30 cellular contexts compared by ENCODE assay signal in the genomic region with DNA sequence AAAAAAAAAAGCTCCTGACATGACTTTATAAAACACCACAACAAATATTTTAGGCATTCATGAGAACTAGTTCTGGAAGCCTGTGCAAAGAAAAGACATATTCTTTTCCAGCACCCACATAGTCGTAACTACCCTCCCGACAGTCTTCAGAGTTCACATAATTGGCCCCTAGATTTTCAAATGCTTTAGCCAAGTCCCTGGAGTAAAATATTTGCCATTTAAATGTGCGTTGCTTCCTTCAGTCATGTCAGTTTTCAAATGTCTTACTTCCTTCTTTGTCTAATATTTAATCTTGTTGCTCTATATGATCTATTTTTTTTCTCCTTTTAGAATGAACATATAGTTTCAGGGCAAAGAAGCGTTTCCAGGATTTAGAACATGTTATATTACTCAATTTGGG.
"Had no signal": no experiment of that assay in that cellular context is flagged by ENCODE, and none has a peak within 500 bp of the region (broad histone marks: within the 10 kb centered on the region; RNA-seq: fewer than 3 reads in every experiment).

No MANE protein-coding gene starts in this region.

- H3K4me3 Mint-ChIP-seq: activated CD4-positive, alpha-beta T cell treated with anti-CD3 and anti-CD28 coated beads, Interleukin-2, amount 10 ng/mL, durations not matched to agents 7 days and 5 days; activated CD8-positive, alpha-beta memory T cell treated with anti-CD3 and anti-CD28 coated beads, Interleukin-2, amount 10 ng/mL, durations not matched to agents 7 days and 5 days; activated CD8-positive, alpha-beta T cell treated with anti-CD3 and anti-CD28 coated beads, Interleukin-2, amount 10 ng/mL, durations not matched to agents 7 days and 5 days; activated T-cell treated with anti-CD3 and anti-CD28 coated beads, Interleukin-2, amount 50 U/mL, for 72 hours; central memory CD8-positive, alpha-beta T cell; stimulated activated effector memory CD8-positive, alpha-beta T cell treated with anti-CD3 and anti-CD28 coated beads, Interleukin-12 subunit alpha, Interleukin-12 subunit beta, amount 100 ng/mL, for 72 hours; T-helper 1 cell treated with Interleukin-12 subunit alpha and Interleukin-12 subunit beta and Interleukin-4 antibody, amounts not matched to agents 30 μg/mL and 1 μg/mL, for 36 hours had no signal

- H3K9me3 Mint-ChIP-seq: central memory CD8-positive, alpha-beta T cell; stimulated activated effector memory CD8-positive, alpha-beta T cell treated with anti-CD3 and anti-CD28 coated beads, Interleukin-12 subunit alpha, Interleukin-12 subunit beta, amount 100 ng/mL, for 72 hours had no signal

- H3K4me3 ChIP-seq: gastrocnemius medialis, ovary, prostate gland, skin epidermis, stomach, thyroid gland, upper lobe of left lung, vagina had no signal

- H3K27me3 Mint-ChIP-seq: activated CD8-positive, alpha-beta memory T cell treated with anti-CD3 and anti-CD28 coated beads, Interleukin-2, amount 10 ng/mL, durations not matched to agents 7 days and 5 days; central memory CD8-positive, alpha-beta T cell had no signal

- DNase-seq: activated CD4-positive, alpha-beta T cell treated with anti-CD3 and anti-CD28 coated beads for 1 hour; activated CD4-positive, alpha-beta T cell treated with anti-CD3 and anti-CD28 coated beads, Interleukin-2, amount 10 ng/mL, durations not matched to agents 7 days and 5 days; activated CD8-positive, alpha-beta memory T cell treated with anti-CD3 and anti-CD28 coated beads, Interleukin-2, amount 10 ng/mL, durations not matched to agents 7 days and 5 days; activated CD8-positive, alpha-beta T cell treated with anti-CD3 and anti-CD28 coated beads, Interleukin-2, amount 10 ng/mL, durations not matched to agents 7 days and 5 days; activated naive CD4-positive, alpha-beta T cell; activated T-cell treated with anti-CD3 and anti-CD28 coated beads, Interleukin-2, amount 50 U/mL, for 72 hours; effector CD8-positive, alpha-beta T cell; gastrocnemius medialis; glutamatergic neuron; islet precursor cell; left ventricle myocardium superior; ovary; retina; stimulated activated CD4-positive, alpha-beta T cell treated with anti-CD3 and anti-CD28 coated beads, Interleukin-12 subunit alpha, Interleukin-12 subunit beta, amount 100 ng/mL, for 4 hours; stimulated activated CD4-positive, alpha-beta T cell treated with anti-CD3 and anti-CD28 coated beads, Interleukin-4, amount 100 ng/mL, for 1 hour; stomach; T-helper 9 cell; thyroid gland; upper lobe of left lung; WERI-Rb-1 had no signal

- ATAC-seq: activated CD8-positive, alpha-beta memory T cell treated with anti-CD3 and anti-CD28 coated beads, Interleukin-2, amount 10 ng/mL, durations not matched to agents 7 days and 5 days; activated CD8-positive, alpha-beta T cell treated with anti-CD3 and anti-CD28 coated beads, Interleukin-2, amount 10 ng/mL, durations not matched to agents 7 days and 5 days; activated naive CD4-positive, alpha-beta T cell treated with anti-CD3 and anti-CD28 coated beads, Interleukin-2, amount 50 U/mL, for 72 hours; activated T-cell treated with anti-CD3 and anti-CD28 coated beads, Interleukin-2, amount 50 U/mL, for 72 hours; gastrocnemius medialis; left ventricle myocardium superior; sciatic nerve; stimulated activated effector memory CD8-positive, alpha-beta T cell treated with anti-CD3 and anti-CD28 coated beads, Interleukin-12 subunit alpha, Interleukin-12 subunit beta, amount 100 ng/mL, for 72 hours had no signal

- H3K27ac Mint-ChIP-seq: activated CD4-positive, alpha-beta T cell treated with anti-CD3 and anti-CD28 coated beads, Interleukin-2, amount 10 ng/mL, durations not matched to agents 7 days and 5 days; activated CD8-positive, alpha-beta memory T cell treated with anti-CD3 and anti-CD28 coated beads, Interleukin-2, amount 10 ng/mL, durations not matched to agents 7 days and 5 days; activated CD8-positive, alpha-beta T cell treated with anti-CD3 and anti-CD28 coated beads, Interleukin-2, amount 10 ng/mL, durations not matched to agents 7 days and 5 days; activated naive CD4-positive, alpha-beta T cell treated with anti-CD3 and anti-CD28 coated beads, Interleukin-2, amount 50 U/mL, for 72 hours; activated T-cell treated with anti-CD3 and anti-CD28 coated beads, Interleukin-2, amount 50 U/mL, for 72 hours; stimulated activated effector memory CD8-positive, alpha-beta T cell treated with anti-CD3 and anti-CD28 coated beads, Interleukin-12 subunit alpha, Interleukin-12 subunit beta, amount 100 ng/mL, for 72 hours; T-helper 1 cell treated with Interleukin-12 subunit alpha and Interleukin-12 subunit beta and Interleukin-4 antibody, amounts not matched to agents 30 μg/mL and 1 μg/mL, for 36 hours had no signal

- FAIRE-seq: bronchial epithelial cell, colon had no signal

- H3K36me3 Mint-ChIP-seq: stimulated activated effector memory CD8-positive, alpha-beta T cell treated with anti-CD3 and anti-CD28 coated beads, Interleukin-12 subunit alpha, Interleukin-12 subunit beta, amount 100 ng/mL, for 72 hours had no signal

- H3K27ac ChIP-seq: gastrocnemius medialis, ovary, prostate gland, skin epidermis, stomach, thyroid gland, upper lobe of left lung, vagina, WERI-Rb-1 had no signal
